Comparison of ENCODE assay signal across 15 cellular contexts in genomic region chr6:71482742-71483141, GRCh38.
DNase-seq lines count a peak whose midpoint lies in the region; ATAC-seq, FAIRE-seq and TF ChIP-seq lines count a peak whose summit lies in the region.
"Had no signal": no experiment of that assay in that cellular context is flagged by ENCODE, and none has a peak within 500 bp of the region (broad histone marks: within the 10 kb centered on the region; RNA-seq: fewer than 3 reads in every experiment).

No MANE protein-coding gene starts in this region.

- H3K27ac ChIP-seq in lower lobe of right lung, result no peak overlapping the region
- H3K27ac ChIP-seq: sigmoid colon had no signal

- H3K36me3 ChIP-seq in bronchial epithelial cell (ENCODE audit: control insufficient read depth, insufficient read depth, low read length) (no peaks in the 10 kb centered on the region), lower lobe of right lung (no peaks in the 10 kb centered on the region), MG63 (no peaks in the 10 kb centered on the region)
- H3K36me3 ChIP-seq: sigmoid colon had no signal

- FAIRE-seq in bronchial epithelial cell (lab: Jason Lieb, UNC), result no peak

- DNase-seq in EH (ENCODE audit: low read depth) (peak; percentile 45), LNCaP clone FGC (ENCODE audit: low read depth) (no peak), bronchial epithelial cell (ENCODE audit: low read depth) (peak; percentile 39), lower lobe of right lung (no peak), MG63 (no peak), NCI-H1436 (lab: John Stamatoyannopoulos, UW) (no peak), NCI-H2107 (lab: John Stamatoyannopoulos, UW) (no peak)
- DNase-seq: activated CD4-positive, alpha-beta T cell treated with anti-CD3 and anti-CD28 coated beads for 1 hour; activated T-cell treated with anti-CD3 and anti-CD28 coated beads, Interleukin-2, amount 50 U/mL, for 48 hours; anterior cingulate cortex; NCI-H774; sigmoid colon; substantia nigra had no signal

- H3K4me3 ChIP-seq in LNCaP clone FGC (ENCODE audit: low read depth, low read length) (no peak overlapping the region), bronchial epithelial cell (ENCODE audit: low read depth, low read length) (no peak overlapping the region), lower lobe of right lung (no peak overlapping the region), MG63 (no peak overlapping the region)
- H3K4me3 ChIP-seq: GM23338, sigmoid colon had no signal

- peaks cover 26% of the 10 kb centered on the region for H3K4me1 ChIP-seq in lower lobe of right lung

- H3K9me3 ChIP-seq in lower lobe of right lung, result no peaks in the 10 kb centered on the region
- no peaks in the 10 kb centered on the region for H3K9me3 ChIP-seq in MG63
- H3K9me3 ChIP-seq: sigmoid colon had no signal

- H3K27me3 ChIP-seq in bronchial epithelial cell (ENCODE audit: control insufficient read depth, insufficient read depth, low read length) (no peaks in the 10 kb centered on the region), lower lobe of right lung (ENCODE audit: low read depth) (no peaks in the 10 kb centered on the region), MG63 (no peaks in the 10 kb centered on the region)
- H3K27me3 ChIP-seq: sigmoid colon had no signal

- intact Hi-C loops in lower lobe of right lung (cut with DNase I), result no loop called here

- ATAC-seq in lower lobe of right lung (peak in 1 of 2 donors; percentile 41), HG03039 (IDR thresholded peaks at IDR 0.05; ENCODE audit: unreplicated experiment) (no peak)
- ATAC-seq: GM23338 had no signal

- TF ChIP-seq CTCF in LNCaP clone FGC (IDR thresholded peaks at IDR 0.05; ENCODE audit: control insufficient read depth, extremely low read depth, insufficient read depth) (peak; percentile 60), bronchial epithelial cell (IDR thresholded peaks at IDR 0.05; ENCODE audit: insufficient read depth, low read length, severe bottlenecking) (no peak), lower lobe of right lung (IDR thresholded peaks at IDR 0.05) (peak; percentile 31)

Comparison
In these comparisons a context has a peak if more than half of its experiments do, and no peak if none do; other contexts are left out.
1. DNase-seq: peak in EH (single experiment) and bronchial epithelial cell (single experiment); none in LNCaP clone FGC (single experiment), lower lobe of right lung (single experiment), MG63 (single experiment), NCI-H1436 (single experiment) and NCI-H2107 (single experiment).